ENCODE assay signal across 2 cellular contexts in the genomic region with DNA sequence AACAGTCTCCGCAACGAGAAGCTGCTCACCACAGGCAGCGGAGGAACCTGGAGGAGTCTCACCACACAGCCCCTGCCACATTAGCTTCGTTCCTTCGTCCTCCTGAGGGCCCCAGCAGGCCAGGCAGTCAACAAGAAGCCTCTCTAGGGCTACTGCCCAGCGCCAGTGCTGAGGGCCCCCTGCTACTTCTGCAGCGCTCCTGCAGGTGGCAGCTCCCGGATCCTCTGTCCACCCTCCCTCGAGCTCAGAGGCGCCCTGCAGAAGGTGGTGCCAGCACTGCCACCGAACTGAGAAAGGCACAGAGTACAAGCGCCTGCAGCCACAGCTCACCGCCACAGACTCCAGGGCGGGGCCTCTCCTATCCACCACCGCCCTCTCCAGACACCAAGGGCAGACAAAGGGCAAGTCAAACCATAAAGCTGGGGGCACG.
TF ChIP-seq lines count a peak whose summit lies in the region.

No MANE protein-coding gene starts in this region.

TF ChIP-seq in H1, 55 proteins besides CTCF, POLR2A, EP300 and RAD21:
- no peak for TF ChIP-seq FOSL1 (IDR thresholded peaks at IDR 0.05; ENCODE audit: insufficient read depth, low read depth, low read length)
- no peak for TF ChIP-seq TEAD4 (IDR thresholded peaks at IDR 0.05; ENCODE audit: low read depth, low read length)
- TF ChIP-seq KDM4A (IDR thresholded peaks at IDR 0.05; ENCODE audit: low read depth, low read length, severe bottlenecking), result no peak
TF ChIP-seq in H1: peak in this region for 0.

TF ChIP-seq in SK-N-SH, 30 proteins besides CTCF, POLR2A, EP300 and RAD21:
- TF ChIP-seq TCF12 (IDR thresholded peaks at IDR 0.05) (no peak), POLR2AphosphoS5 (IDR thresholded peaks at IDR 0.05; ENCODE audit: low read depth, low read length) (no peak), TAF1 (IDR thresholded peaks at IDR 0.05; ENCODE audit: borderline replicate concordance, low read depth, low read length) (no peak), RFX5 (IDR thresholded peaks at IDR 0.05; ENCODE audit: low read length) (no peak), ELF1 (IDR thresholded peaks at IDR 0.05) (no peak), FOXJ3 (CRISPR knock-in tag; IDR thresholded peaks at IDR 0.05) (no peak)
